2 cellular contexts compared by ENCODE assay signal in the genomic region with DNA sequence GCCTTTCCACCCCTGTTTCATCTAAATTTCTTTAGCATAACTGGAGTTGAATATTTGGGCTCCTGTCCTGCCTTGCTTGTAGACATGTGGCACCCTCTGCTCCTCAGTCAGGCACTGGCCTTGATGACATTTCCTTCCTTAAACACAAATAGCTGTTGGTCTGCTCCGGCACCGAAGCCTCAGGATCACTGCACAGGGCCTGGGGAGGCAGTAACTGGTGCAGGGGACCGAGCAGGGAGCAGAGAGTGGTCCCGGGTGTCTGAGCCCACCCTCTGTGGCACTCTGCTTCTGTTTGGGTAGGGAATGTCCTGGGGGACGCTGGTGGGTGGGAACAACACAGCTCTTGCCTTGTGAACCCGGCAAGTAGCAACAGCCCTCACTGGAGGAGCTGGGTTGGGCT.
TF ChIP-seq lines count a peak whose summit lies in the region.

No MANE protein-coding gene starts in this region.

TF ChIP-seq in HepG2, 621 proteins besides CTCF, POLR2A, EP300 and RAD21:
- TF ChIP-seq HOXA5 (CRISPR knock-in tag; IDR thresholded peaks at IDR 0.05) (no peak), REXO4 (CRISPR knock-in tag; IDR thresholded peaks at IDR 0.05; ENCODE audit: borderline replicate concordance) (no peak), MED8 (CRISPR knock-in tag; IDR thresholded peaks at IDR 0.05; ENCODE audit: insufficient replicate concordance) (no peak), ZNF354B (CRISPR knock-in tag; IDR thresholded peaks at IDR 0.05) (no peak), ZFP36 (IDR thresholded peaks at IDR 0.05; ENCODE audit: borderline replicate concordance, low read depth, low read length, partially characterized antibody) (no peak), ZNF17 (CRISPR knock-in tag; IDR thresholded peaks at IDR 0.05) (no peak), ARNT (IDR thresholded peaks at IDR 0.05) (no peak), MXD3 (CRISPR knock-in tag; IDR thresholded peaks at IDR 0.05) (no peak), MTA3 (CRISPR knock-in tag; IDR thresholded peaks at IDR 0.05) (no peak), TAF15 (IDR thresholded peaks at IDR 0.05; ENCODE audit: low read depth, low read length, poor library complexity, severe bottlenecking) (no peak), NCOA1 (CRISPR knock-in tag; IDR thresholded peaks at IDR 0.05) (no peak)

TF ChIP-seq in K562, 482 proteins besides CTCF, POLR2A, EP300 and RAD21:
- no peak for TF ChIP-seq ZNF407 (IDR thresholded peaks at IDR 0.05; ENCODE audit: low read depth)
- TF ChIP-seq ZBTB12 (CRISPR knock-in tag; IDR thresholded peaks at IDR 0.05), result no peak
- no peak for TF ChIP-seq CSDE1 (IDR thresholded peaks at IDR 0.05)
- TF ChIP-seq CREB1 (IDR thresholded peaks at IDR 0.05), result no peak
- TF ChIP-seq CREB1 (CRISPR knock-in tag; IDR thresholded peaks at IDR 0.05), result 0 out of 2 replicates have a peak, but pooled peaks have one; percentile 25
- no peak for TF ChIP-seq CLOCK (CRISPR knock-in tag; IDR thresholded peaks at IDR 0.05; ENCODE audit: borderline replicate concordance)
